Comparison of ENCODE assay signal across 26 cellular contexts in the genomic region with DNA sequence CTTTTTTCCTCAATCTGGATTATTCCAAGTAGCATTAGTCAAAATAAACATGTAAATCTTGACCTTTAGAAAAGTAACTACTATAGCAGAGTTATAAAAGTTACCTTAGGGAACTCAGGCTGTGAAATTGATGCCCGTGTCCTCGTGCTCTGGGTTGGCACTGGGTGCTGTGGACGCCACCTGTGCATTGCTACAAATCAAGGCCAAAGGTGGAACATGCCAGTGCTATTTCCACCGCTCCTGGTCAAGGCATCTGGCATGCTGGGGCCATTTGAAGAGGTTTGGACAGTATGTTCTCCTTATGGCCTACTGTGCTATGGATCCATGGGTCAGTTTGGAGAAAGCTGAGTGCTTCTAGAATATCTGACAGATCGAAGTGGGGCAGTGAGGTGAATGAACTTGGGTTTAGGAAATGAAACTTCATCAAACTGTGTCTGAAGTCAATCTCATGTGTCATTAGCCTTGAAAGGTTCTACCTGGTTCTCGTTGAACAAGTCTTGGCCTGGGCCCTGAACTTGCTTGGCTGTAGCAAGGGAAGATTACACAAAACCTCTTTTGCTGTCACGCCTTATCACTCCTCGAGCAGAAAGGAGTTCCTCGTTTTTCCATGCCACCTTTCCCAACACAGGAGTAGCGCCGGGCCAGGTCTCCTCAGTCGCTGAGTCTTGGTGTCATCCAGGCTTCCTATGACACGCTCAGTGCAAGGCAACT.
DNase-seq lines count a peak whose midpoint lies in the region; ATAC-seq, FAIRE-seq and TF ChIP-seq lines count a peak whose summit lies in the region.
"Had no signal": no experiment of that assay in that cellular context is flagged by ENCODE, and none has a peak within 500 bp of the region (broad histone marks: within the 10 kb centered on the region; RNA-seq: fewer than 3 reads in every experiment).

No MANE protein-coding gene starts in this region.

- TF ChIP-seq CTCF in H1 (IDR thresholded peaks at IDR 0.05; ENCODE audit: control extremely low read depth in 1 of 3, insufficient read depth in 1 of 3, low read depth in 1 of 3, low read length in 3 of 3), result no peak
- no peak for TF ChIP-seq CTCF in mucosa of descending colon (IDR thresholded peaks at IDR 0.05)
- no peak for TF ChIP-seq CTCF in CD14-positive monocyte (IDR thresholded peaks at IDR 0.05)

- no peak overlapping the region for H2AK5ac ChIP-seq in H1 (ENCODE audit: low read depth, low read length)

- H3K14ac ChIP-seq in H1 (ENCODE audit: insufficient read length), result no peak overlapping the region

- H4K8ac ChIP-seq in H1 (ENCODE audit: extremely low read depth, insufficient read depth, low read length), result no peak overlapping the region

- POLR2A ChIA-PET in H1 (lab: Charles Lee; ENCODE audit: partially characterized antibody), result no interaction called here

- no peak overlapping the region for H2BK20ac ChIP-seq in H1 (ENCODE audit: low read length)

- H3K4me2 ChIP-seq in Karpas-422 (ENCODE audit: low read depth, low read length, poor library complexity, severe bottlenecking) (no peak overlapping the region), H1 (ENCODE audit: insufficient read depth in 1 of 2, low read depth in 2 of 2, low read length in 2 of 2) (no peak overlapping the region)
- H3K4me2 ChIP-seq: GM23338 had no signal

- H2AFZ ChIP-seq in Karpas-422 (ENCODE audit: low read length), result no peak overlapping the region
- H2AFZ ChIP-seq in H1 (ENCODE audit: low read length), result no peak overlapping the region
- H2AFZ ChIP-seq: GM23338 had no signal

- H3K9me2 ChIP-seq in Karpas-422 (replicated peaks; ENCODE audit: insufficient read depth, low read length), result no peaks in the 10 kb centered on the region

- H3K23me2 ChIP-seq in H1 (ENCODE audit: low read depth, low read length), result no peaks in the 10 kb centered on the region

- peak overlapping the region; percentile 88 for H3K27ac ChIP-seq in Karpas-422 (ENCODE audit: low read length)
- peak overlapping the region; percentile 52; the same call in 1 of the 2 replicates for H3K27ac ChIP-seq in H1 (ENCODE audit: low read depth, low read length)
- H3K27ac ChIP-seq in skeletal muscle tissue (ENCODE audit: low read depth, low read length), result peak overlapping the region; percentile 64
- H3K27ac ChIP-seq: neutrophil had no signal

- intact Hi-C loops in mucosa of descending colon (cut with DNase I, micrococcal nuclease) (no loop called here), CD14-positive monocyte (cut with micrococcal nuclease) (no loop called here)

- H3K36me3 Mint-ChIP-seq in CD14-positive monocyte, result no peaks in the 10 kb centered on the region
- H3K36me3 Mint-ChIP-seq: activated CD8-positive, alpha-beta memory T cell treated with anti-CD3 and anti-CD28 coated beads, Interleukin-2, amount 10 ng/mL, durations not matched to agents 7 days and 5 days; activated naive CD8-positive, alpha-beta T cell treated with anti-CD3 and anti-CD28 coated beads for 36 hours; CD8-positive, alpha-beta T cell; T-cell had no signal

- H3K4me3 ChIP-seq in Karpas-422 (ENCODE audit: low read length), result no peak overlapping the region
- no peak overlapping the region for H3K4me3 ChIP-seq in H1 (ENCODE audit: extremely low read depth in 1 of 4, insufficient read depth in 2 of 4, low read depth in 3 of 4, low read length in 4 of 4)
- H3K4me3 ChIP-seq in mucosa of descending colon, result no peak overlapping the region
- peak overlapping the region; percentile 7 to 44 (median 14) for H3K4me3 ChIP-seq in skeletal muscle tissue (ENCODE audit: low read length in 3 of 3)
- H3K4me3 ChIP-seq: GM23338, tibial nerve had no signal

- H2BK5ac ChIP-seq in H1 (ENCODE audit: low read depth, low read length), result no peak overlapping the region

- no peak overlapping the region for H2BK12ac ChIP-seq in H1 (ENCODE audit: low read depth, low read length)

- no peaks in the 10 kb centered on the region for H3K4me1 Mint-ChIP-seq in CD14-positive monocyte
- H3K4me1 Mint-ChIP-seq: activated B cell treated with CpG ODN at 0.5 μM for 24 hours; activated CD8-positive, alpha-beta memory T cell treated with anti-CD3 and anti-CD28 coated beads, Interleukin-2, amount 10 ng/mL, durations not matched to agents 7 days and 5 days; activated naive CD8-positive, alpha-beta T cell treated with anti-CD3 and anti-CD28 coated beads for 36 hours; GM23338; T-cell had no signal

- H3K23ac ChIP-seq in H1 (ENCODE audit: insufficient read length), result no peak overlapping the region

- DNase-seq in Karpas-422 (no peak), H1 (ENCODE audit: low read depth in 1 of 2, low spot score in 2 of 2) (no peak), mucosa of descending colon (peak in 1 of 3 donors; percentile 36), hypothalamus (lab: John Stamatoyannopoulos, UW) (no peak), hippocampal formation (lab: John Stamatoyannopoulos, UW) (no peak), CD14-positive monocyte (ENCODE audit: low spot score) (no peak)
- DNase-seq in activated CD4-positive, alpha-beta T cell treated with anti-CD3 and anti-CD28 coated beads for 1 hour, result no peak
- DNase-seq: activated B cell treated with CpG ODN at 0.5 μM for 24 hours; activated CD8-positive, alpha-beta memory T cell treated with anti-CD3 and anti-CD28 coated beads, Interleukin-2, amount 10 ng/mL, durations not matched to agents 7 days and 5 days; activated gamma-delta T cell; activated naive CD8-positive, alpha-beta T cell treated with anti-CD3 and anti-CD28 coated beads for 36 hours; activated T-cell treated with anti-CD3 and anti-CD28 coated beads, Interleukin-2, amount 50 U/mL, for 4 hours; CD8-positive, alpha-beta T cell; NCI-H2107; RPMI8226; stimulated activated CD4-positive, alpha-beta T cell treated with anti-CD3 and anti-CD28 coated beads, Interleukin-2, amount 100 ng/mL, for 24 hours; stimulated activated CD8-positive, alpha-beta memory T cell treated with anti-CD3 and anti-CD28 coated beads, Interleukin-4, amount 100 ng/mL, for 48 hours; T-cell had no signal

- CTCF ChIA-PET in H1 (lab: Charles Lee; ENCODE audit: partially characterized antibody), result interaction anchor here (0.6 kb wide), 1 partner anchor 220 kb away, joined by 4 read pairs; no protein-coding TSS in a partner anchor

- no peaks in the 10 kb centered on the region for H3K79me1 ChIP-seq in H1 (ENCODE audit: low read depth, low read length)

- no peak for FAIRE-seq in H1 (lab: Jason Lieb, UNC)
- FAIRE-seq: astrocyte, GM18507, GM19239 had no signal

- H3K36me3 ChIP-seq in Karpas-422 (ENCODE audit: insufficient read depth, low read length) (no peaks in the 10 kb centered on the region), H1 (ENCODE audit: control insufficient read depth in 2 of 4, insufficient read depth in 4 of 4, low read length in 3 of 4) (no peaks in the 10 kb centered on the region), mucosa of descending colon (ENCODE audit: low read depth) (no peaks in the 10 kb centered on the region), skeletal muscle tissue (ENCODE audit: control insufficient read depth in 3 of 3, insufficient read depth in 3 of 3, low read length in 3 of 3) (no peaks in the 10 kb centered on the region)
- H3K36me3 ChIP-seq: neutrophil, tibial nerve had no signal

- no peak overlapping the region for H4K5ac ChIP-seq in H1 (ENCODE audit: insufficient read length, low read depth, low read length)

- H2BK120ac ChIP-seq in H1 (replicated peaks; ENCODE audit: low read depth, low read length), result no peak overlapping the region

- H3K79me2 ChIP-seq in Karpas-422 (ENCODE audit: low read length) (no peaks in the 10 kb centered on the region), H1 (ENCODE audit: control insufficient read depth in 1 of 2, insufficient read depth in 2 of 2, low read length in 2 of 2) (no peaks in the 10 kb centered on the region)

- H4K20me1 ChIP-seq in Karpas-422 (ENCODE audit: insufficient read depth, low read depth, low read length) (no peaks in the 10 kb centered on the region), H1 (replicated peaks in 1 of 2; ENCODE audit: control insufficient read depth in 1 of 2, insufficient read depth in 2 of 2, low read length in 2 of 2) (no peaks in the 10 kb centered on the region)

- H4K91ac ChIP-seq in H1 (replicated peaks; ENCODE audit: insufficient read length, low read length), result no peak overlapping the region

- H3K9me3 ChIP-seq in Karpas-422 (ENCODE audit: low read length) (no peaks in the 10 kb centered on the region), H1 (ENCODE audit: insufficient read depth in 2 of 2, low read depth in 1 of 2, low read length in 1 of 2) (peaks cover 0 to 4% of the 10 kb centered on the region in 2 experiments; a peak in 1 of 4 replicates), mucosa of descending colon (no peaks in the 10 kb centered on the region), skeletal muscle tissue (ENCODE audit: control insufficient read depth in 3 of 3, low read length in 3 of 3) (no peaks in the 10 kb centered on the region)
- H3K9me3 ChIP-seq: neutrophil, tibial nerve had no signal

- 81% methylated on average over 13 of the region's 13 CpGs; no CpG with 5 or more reads in 1 of the 2 experiments for WGBS in H1 (ENCODE audit: extremely low coverage in 1 of 2, insufficient coverage in 1 of 2, insufficient read length in 1 of 2, insufficient replicate concordance in 2 of 2, low coverage in 1 of 2, low lambda C conversion rate in 2 of 2, missing lambda C conversion rate in 1 of 2), 2 experiments

- H3K4ac ChIP-seq in H1 (replicated peaks; ENCODE audit: insufficient read length, low read depth, low read length), result no peak overlapping the region

- no peak overlapping the region for H3K18ac ChIP-seq in H1 (ENCODE audit: extremely low read depth, low read length)

- H2BK15ac ChIP-seq in H1 (ENCODE audit: low read length), result no peak overlapping the region

- peak overlapping the region; percentile 29; the same call in 1 of the 2 replicates for H3K9ac ChIP-seq in Karpas-422 (ENCODE audit: low read length)
- no peak overlapping the region for H3K9ac ChIP-seq in H1 (replicated peaks in 1 of 4; ENCODE audit: extremely low read depth in 1 of 4, low read depth in 3 of 4, low read length in 3 of 4)
- no peak overlapping the region for H3K9ac ChIP-seq in skeletal muscle tissue (ENCODE audit: low read depth in 1 of 3, low read length in 3 of 3)

- H3K9me3 Mint-ChIP-seq in CD14-positive monocyte, result peaks cover 0 to 8% (median 1%) of the 10 kb centered on the region in 7 donors
- H3K9me3 Mint-ChIP-seq: activated B cell treated with CpG ODN at 0.5 μM for 24 hours; activated naive CD8-positive, alpha-beta T cell treated with anti-CD3 and anti-CD28 coated beads for 36 hours; activated T-cell treated with anti-CD3 and anti-CD28 coated beads, Interleukin-2, amount 50 U/mL, for 4 hours; CD8-positive, alpha-beta T cell; GM23338; stimulated activated naive CD8-positive, alpha-beta T cell treated with anti-CD3 and anti-CD28 coated beads, Interleukin-15, Interleukin-2, amounts not matched to agents 100 ng/mL and 50 ng/mL, for 24 hours had no signal

- TF ChIP-seq EP300 in H1 (IDR thresholded peaks at IDR 0.05; ENCODE audit: borderline replicate concordance in 1 of 2, low read depth in 2 of 2, low read length in 2 of 2), result no peak

- H3K27me3 ChIP-seq in Karpas-422 (ENCODE audit: low read length) (no peaks in the 10 kb centered on the region), H1 (replicated peaks in 1 of 4; ENCODE audit: control insufficient read depth in 3 of 4, extremely low read depth in 1 of 4, insufficient read depth in 3 of 4, low read length in 3 of 4) (0 out of 7 replicates have a peak, but pooled peaks cover 0 to 3% (median 0%) of the 10 kb centered on the region in 4 experiments), skeletal muscle tissue (ENCODE audit: control insufficient read depth in 3 of 3, insufficient read depth in 3 of 3, low read length in 3 of 3) (no peaks in the 10 kb centered on the region)
- H3K27me3 ChIP-seq: neutrophil, tibial nerve had no signal

- H3K4me3 Mint-ChIP-seq in CD14-positive monocyte, result no peak overlapping the region
- H3K4me3 Mint-ChIP-seq: activated B cell treated with CpG ODN at 0.5 μM for 24 hours; activated CD8-positive, alpha-beta memory T cell treated with anti-CD3 and anti-CD28 coated beads, Interleukin-2, amount 10 ng/mL, durations not matched to agents 7 days and 5 days; activated naive CD8-positive, alpha-beta T cell treated with anti-CD3 and anti-CD28 coated beads for 36 hours; activated T-cell treated with anti-CD3 and anti-CD28 coated beads, Interleukin-2, amount 50 U/mL, for 4 hours; CD8-positive, alpha-beta T cell; GM23338; stimulated activated naive CD8-positive, alpha-beta T cell treated with anti-CD3 and anti-CD28 coated beads, Interleukin-15, Interleukin-2, amounts not matched to agents 100 ng/mL and 50 ng/mL, for 24 hours; T-cell had no signal

- H3K27ac Mint-ChIP-seq in CD14-positive monocyte, result no peak overlapping the region
- H3K27ac Mint-ChIP-seq: activated B cell treated with CpG ODN at 0.5 μM for 24 hours; activated CD8-positive, alpha-beta memory T cell treated with anti-CD3 and anti-CD28 coated beads, Interleukin-2, amount 10 ng/mL, durations not matched to agents 7 days and 5 days; activated naive CD8-positive, alpha-beta T cell treated with anti-CD3 and anti-CD28 coated beads for 36 hours; CD8-positive, alpha-beta T cell; GM23338; stimulated activated naive CD8-positive, alpha-beta T cell treated with anti-CD3 and anti-CD28 coated beads, Interleukin-15, Interleukin-2, amounts not matched to agents 100 ng/mL and 50 ng/mL, for 24 hours; T-cell had no signal

- H3K27me3 Mint-ChIP-seq in CD14-positive monocyte (ENCODE audit: low read depth in 3 of 3), result peaks cover 0 to 3% (median 0%) of the 10 kb centered on the region in 3 donors
- H3K27me3 Mint-ChIP-seq: activated B cell treated with CpG ODN at 0.5 μM for 24 hours; activated naive CD8-positive, alpha-beta T cell treated with anti-CD3 and anti-CD28 coated beads for 36 hours; stimulated activated naive CD8-positive, alpha-beta T cell treated with anti-CD3 and anti-CD28 coated beads, Interleukin-15, Interleukin-2, amounts not matched to agents 100 ng/mL and 50 ng/mL, for 24 hours had no signal

- H3K4me1 ChIP-seq in Karpas-422 (ENCODE audit: low read length) (peaks cover 39% of the 10 kb centered on the region), H1 (replicated peaks in 1 of 4; ENCODE audit: control insufficient read depth in 3 of 4, insufficient read depth in 4 of 4, low read length in 3 of 4) (peaks cover 0 to 3% (median 0%) of the 10 kb centered on the region in 4 experiments; a peak in 1 of 7 replicates), mucosa of descending colon (ENCODE audit: low read depth) (no peaks in the 10 kb centered on the region), skeletal muscle tissue (ENCODE audit: control insufficient read depth in 3 of 3, insufficient read depth in 3 of 3, low read length in 3 of 3) (peaks cover 19 to 29% (median 27%) of the 10 kb centered on the region in 3 donors)

- TF ChIP-seq POLR2A in H1 (IDR thresholded peaks at IDR 0.05; ENCODE audit: control extremely low read depth in 1 of 2, low read depth in 2 of 2, low read length in 2 of 2), result no peak

- peak; percentile 61 for ATAC-seq in mucosa of descending colon
- ATAC-seq: activated CD8-positive, alpha-beta memory T cell treated with anti-CD3 and anti-CD28 coated beads, Interleukin-2, amount 10 ng/mL, durations not matched to agents 7 days and 5 days; activated T-cell treated with anti-CD3 and anti-CD28 coated beads, Interleukin-2, amount 50 U/mL, for 4 hours; CD8-positive, alpha-beta T cell; GM23338; T-cell had no signal

- H3K56ac ChIP-seq in H1 (replicated peaks; ENCODE audit: insufficient read length, low read depth, low read length), result no peak overlapping the region

- TF ChIP-seq RAD21 in H1 (IDR thresholded peaks at IDR 0.05 in 1 of 2, conservative IDR thresholded peaks at IDR 0.05 in 1 of 2; ENCODE audit: low read depth in 2 of 2, low read length in 2 of 2), result no peak

Comparison
In these comparisons a context has a peak if more than half of its experiments do, and no peak if none do; other contexts are left out.
1. H3K4me3 ChIP-seq: peak in skeletal muscle tissue (3 of 3); none in Karpas-422 (single experiment), H1 (0 of 4) and mucosa of descending colon (single experiment).
2. Peak in every context shown above with its lines, with median percentiles within 50 percentile points of each other: H3K27ac ChIP-seq.